8 cellular contexts compared by ENCODE assay signal in genomic region chr1:63522891-63523728, GRCh38. TPM values are rescaled to one million over a fixed set of nuclear protein-coding genes. Genes with fewer than 3 reads are reported as not detected.
DNase-seq lines count a peak whose midpoint lies in the region; ATAC-seq and TF ChIP-seq lines count a peak whose summit lies in the region.

A gene with protein sequence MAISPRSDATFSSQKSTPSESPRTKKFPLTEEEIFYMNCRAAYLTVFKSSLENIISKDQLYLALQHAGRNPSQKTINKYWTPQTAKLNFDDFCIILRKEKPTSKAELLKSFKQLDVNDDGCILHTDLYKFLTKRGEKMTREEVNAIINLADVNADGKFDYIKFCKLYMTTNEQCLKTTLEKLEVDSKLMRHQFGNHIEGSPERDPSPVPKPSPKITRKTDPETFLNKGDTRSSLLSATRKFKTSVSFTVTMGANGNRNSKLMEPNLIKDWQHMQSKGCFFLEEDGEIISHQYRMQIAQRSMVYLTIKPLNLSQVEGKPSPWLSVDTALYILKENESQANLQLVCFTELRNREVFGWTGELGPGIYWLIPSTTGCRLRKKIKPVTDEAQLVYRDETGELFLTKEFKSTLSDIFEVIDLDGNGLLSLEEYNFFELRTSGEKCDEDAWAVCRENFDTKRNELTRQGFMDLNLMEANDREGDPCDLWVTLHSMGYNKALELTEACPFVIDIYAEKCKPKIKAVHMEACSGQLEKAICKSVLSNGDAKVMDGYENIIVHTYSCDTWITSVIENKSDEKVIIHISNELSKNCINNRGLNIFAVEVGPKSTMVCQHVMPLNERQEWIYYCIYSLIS (plus strand): TSS chr1:63523525. CDS start chr1:63525573, 2,048 bp downstream.
Gene ITGB3BP, minus strand, starts transcription at chr1:63523225. Its CDS starts 92 bp downstream, at chr1:63523133.

- H3K9me3 Mint-ChIP-seq in CD4-positive, alpha-beta T cell: no peaks in the 10 kb centered on the region
- H3K9me3 Mint-ChIP-seq in activated CD8-positive, alpha-beta T cell treated with anti-CD3 and anti-CD28 coated beads, Interleukin-2, amount 10 ng/mL, durations not matched to agents 7 days and 5 days (ENCODE audit: insufficient read depth): no peaks in the 10 kb centered on the region

- peaks cover 34% of the 10 kb centered on the region for H3K36me3 Mint-ChIP-seq in CD4-positive, alpha-beta T cell (ENCODE audit: low read depth)
- H3K36me3 Mint-ChIP-seq in activated CD8-positive, alpha-beta T cell treated with anti-CD3 and anti-CD28 coated beads, Interleukin-2, amount 10 ng/mL, durations not matched to agents 7 days and 5 days (ENCODE audit: low read depth): peaks cover 7% of the 10 kb centered on the region

- H3K4me1 ChIP-seq in ectodermal cell (ENCODE audit: control insufficient read depth, insufficient read depth, low read length) (peaks cover 8% of the 10 kb centered on the region), lower lobe of right lung (peaks cover 19% of the 10 kb centered on the region)

- DNase-seq in CD4-positive, alpha-beta T cell: peak; percentile 66 to 82 (median 74)
- DNase-seq in NCI-H82 (lab: John Stamatoyannopoulos, UW) (peak; percentile 98), lower lobe of right lung (peak; percentile 84)
- peak; percentile 88 for DNase-seq in activated CD8-positive, alpha-beta T cell treated with anti-CD3 and anti-CD28 coated beads, Interleukin-2, amount 10 ng/mL, durations not matched to agents 7 days and 5 days
- peak; percentile 31 to 72 (median 50) for DNase-seq in stimulated activated CD4-positive, alpha-beta T cell treated with anti-CD3 and anti-CD28 coated beads, TNF-alpha, amount 100 ng/mL, for 1 hour (ENCODE audit: low read depth in 3 of 3, low spot score in 1 of 3)

- no peaks in the 10 kb centered on the region for H3K27me3 ChIP-seq in CD4-positive, alpha-beta T cell (ENCODE audit: control insufficient read depth, insufficient read depth, low read length)
- H3K27me3 ChIP-seq in ectodermal cell (ENCODE audit: control insufficient read depth, insufficient read depth, low read length, poor library complexity, severe bottlenecking) (no peaks in the 10 kb centered on the region), lower lobe of right lung (ENCODE audit: low read depth) (no peaks in the 10 kb centered on the region)

- H3K27me3 Mint-ChIP-seq in CD4-positive, alpha-beta T cell: no peaks in the 10 kb centered on the region
- no peaks in the 10 kb centered on the region for H3K27me3 Mint-ChIP-seq in activated CD8-positive, alpha-beta T cell treated with anti-CD3 and anti-CD28 coated beads, Interleukin-2, amount 10 ng/mL, durations not matched to agents 7 days and 5 days (ENCODE audit: low read depth)

- H3K27ac ChIP-seq in CD4-positive, alpha-beta T cell (ENCODE audit: low read depth, low read length): peak within 1 kb of the TSS; percentile 68
- peak within 1 kb of the TSS; percentile 95 for H3K27ac ChIP-seq in ectodermal cell (ENCODE audit: insufficient read depth, low read depth, low read length, poor library complexity, severe bottlenecking)
- peak within 1 kb of the TSS; percentile 95 for H3K27ac ChIP-seq in lower lobe of right lung

- CTCF ChIA-PET in CD4-positive, alpha-beta T cell (lab: Charles Lee): no interaction called here
- CTCF ChIA-PET in activated CD8-positive, alpha-beta T cell treated with anti-CD3 and anti-CD28 coated beads, Interleukin-2, amount 10 ng/mL, durations not matched to agents 7 days and 5 days (lab: Charles Lee): interaction anchor here (1.8 kb wide), 1 partner anchor 15 kb away, joined by 8 read pairs; no protein-coding TSS in a partner anchor

- POLR2A ChIA-PET in CD4-positive, alpha-beta T cell (lab: Charles Lee): interaction anchor here (0.7 to 1.5 kb wide), 4 partner anchors 27 to 834 kb away, joined by 3 to 5 read pairs (median 4); partner anchors contain the start of gene PGM1
- POLR2A ChIA-PET in activated CD8-positive, alpha-beta T cell treated with anti-CD3 and anti-CD28 coated beads, Interleukin-2, amount 10 ng/mL, durations not matched to agents 7 days and 5 days (lab: Charles Lee): interaction anchor here (0.6 to 1.0 kb wide), 4 partner anchors 11 to 155 kb away, joined by 3 to 7 read pairs (median 4); partner anchors contain the start of gene ALG6

- no peaks in the 10 kb centered on the region for H3K9me3 ChIP-seq in CD4-positive, alpha-beta T cell (ENCODE audit: control insufficient read depth, low read length)
- no peaks in the 10 kb centered on the region for H3K9me3 ChIP-seq in ectodermal cell (ENCODE audit: control insufficient read depth, low read length)
- no peaks in the 10 kb centered on the region for H3K9me3 ChIP-seq in lower lobe of right lung

- peak; percentile 85 for ATAC-seq in CD4-positive, alpha-beta T cell (ENCODE audit: poor library complexity)
- ATAC-seq in GM19452 (IDR thresholded peaks at IDR 0.05; ENCODE audit: unreplicated experiment) (peak; percentile 87), HG03575 (IDR thresholded peaks at IDR 0.05; ENCODE audit: extremely low read depth, insufficient number of reproducible peaks, low FRiP score, unreplicated experiment) (peak; percentile 69), lower lobe of right lung (peak; percentile 96 to 97)
- peak; percentile 92 for ATAC-seq in activated CD8-positive, alpha-beta T cell treated with anti-CD3 and anti-CD28 coated beads, Interleukin-2, amount 10 ng/mL, durations not matched to agents 7 days and 5 days

- no peak for TF ChIP-seq CTCF in CD4-positive, alpha-beta T cell (IDR thresholded peaks at IDR 0.05)
- TF ChIP-seq CTCF in lower lobe of right lung (IDR thresholded peaks at IDR 0.05): no peak

- peak within 1 kb of the TSS; percentile 91 for H3K4me3 Mint-ChIP-seq in CD4-positive, alpha-beta T cell
- peak within 1 kb of the TSS; percentile 97 for H3K4me3 Mint-ChIP-seq in activated CD8-positive, alpha-beta T cell treated with anti-CD3 and anti-CD28 coated beads, Interleukin-2, amount 10 ng/mL, durations not matched to agents 7 days and 5 days

- peak within 1 kb of the TSS; percentile 95 for H3K27ac Mint-ChIP-seq in CD4-positive, alpha-beta T cell
- peak within 1 kb of the TSS; percentile 98 for H3K27ac Mint-ChIP-seq in activated CD8-positive, alpha-beta T cell treated with anti-CD3 and anti-CD28 coated beads, Interleukin-2, amount 10 ng/mL, durations not matched to agents 7 days and 5 days

- WGBS in ectodermal cell, 2 experiments: 0% methylated on average over 50 of the region's 50 CpGs

- intact Hi-C loops in CD4-positive, alpha-beta T cell (cut with DNase I, micrococcal nuclease): loop anchor here in 1 of 2 experiments (1.0 to 10.0 kb wide), 3 partner anchors 156 to 1088 kb away; partner anchors contain the start of genes ALG6 and USP1
- intact Hi-C loops in lower lobe of right lung (cut with DNase I): no loop called here

- H3K36me3 ChIP-seq in ectodermal cell (ENCODE audit: control insufficient read depth, insufficient read depth, low read length) (no peaks in the 10 kb centered on the region), lower lobe of right lung (peaks cover 9% of the 10 kb centered on the region)

- peaks cover 47% of the 10 kb centered on the region for H3K4me1 Mint-ChIP-seq in CD4-positive, alpha-beta T cell (ENCODE audit: low read depth)
- H3K4me1 Mint-ChIP-seq in activated CD8-positive, alpha-beta T cell treated with anti-CD3 and anti-CD28 coated beads, Interleukin-2, amount 10 ng/mL, durations not matched to agents 7 days and 5 days (ENCODE audit: low read depth): peaks cover 26% of the 10 kb centered on the region

- H3K4me3 ChIP-seq in ectodermal cell (ENCODE audit: insufficient read depth, low read depth, low read length) (peak within 1 kb of the TSS; percentile 67), lower lobe of right lung (peak within 1 kb of the TSS; percentile 73)

RNA-seq across cellular contexts. Expression of the first gene that starts in this region (rescaled TPM):
- total RNA-seq in CD4-positive, alpha-beta T cell: 1 to 10 TPM; 5.7 to 8.9 TPM
- 1 to 10 TPM; 7.7 to 9.5 TPM for total RNA-seq in activated CD8-positive, alpha-beta T cell treated with anti-CD3 and anti-CD28 coated beads, Interleukin-2, amount 10 ng/mL, durations not matched to agents 7 days and 5 days
- polyA plus RNA-seq in ectodermal cell (2013, experiment 1 of 4): 13.9 TPM
- 12.8 TPM for polyA plus RNA-seq in ectodermal cell (2013, experiment 2 of 4)
- 12.3 TPM for polyA plus RNA-seq in ectodermal cell (2013, experiment 3 of 4)
- polyA plus RNA-seq in ectodermal cell (2013, experiment 4 of 4): 15.2 TPM
- 6.9 TPM for total RNA-seq in lower lobe of right lung

RNA-seq across cellular contexts. Expression of gene ITGB3BP, which starts in this region (rescaled TPM):
- 1 to 10 TPM; 8.3 to 9.3 TPM for total RNA-seq in CD4-positive, alpha-beta T cell
- total RNA-seq in activated CD8-positive, alpha-beta T cell treated with anti-CD3 and anti-CD28 coated beads, Interleukin-2, amount 10 ng/mL, durations not matched to agents 7 days and 5 days: 10 to 100 TPM; 69.5 to 74.4 TPM
- 86.6 TPM for polyA plus RNA-seq in ectodermal cell (2013, experiment 1 of 4)
- polyA plus RNA-seq in ectodermal cell (2013, experiment 2 of 4): 92.1 TPM
- polyA plus RNA-seq in ectodermal cell (2013, experiment 3 of 4): 97.9 TPM
- polyA plus RNA-seq in ectodermal cell (2013, experiment 4 of 4): 98.3 TPM
- total RNA-seq in lower lobe of right lung: 18.5 TPM

Comparison
In these comparisons a context has a peak if more than half of its experiments do, and no peak if none do; other contexts are left out.
1. Peak in every context shown above with its lines: DNase-seq, ATAC-seq, H3K4me3 ChIP-seq and H3K27ac ChIP-seq.